In genomic region chr15:68586274-68586961, GRCh38 we compare ENCODE assay signal across 10 cellular contexts. TPM values are rescaled to one million over a fixed set of nuclear protein-coding genes. Genes with fewer than 3 reads are reported as not detected.
A peak's percentile ranks its signal among the peaks of the same experiment; 100 is the strongest.
DNase-seq lines count a peak whose midpoint lies in the region; ATAC-seq, FAIRE-seq and TF ChIP-seq lines count a peak whose summit lies in the region.
"Had no signal": no experiment of that assay in that cellular context is flagged by ENCODE, and none has a peak within 500 bp of the region (broad histone marks: within the 10 kb centered on the region; RNA-seq: fewer than 3 reads in every experiment).

No MANE protein-coding gene starts in this region.

- H4K20me1 ChIP-seq in GM23248 (ENCODE audit: insufficient read depth) = no peaks in the 10 kb centered on the region

- H3K9me3 Mint-ChIP-seq in activated naive CD8-positive, alpha-beta T cell treated with anti-CD3 and anti-CD28 coated beads, Interleukin-2, amount 10 ng/mL, durations not matched to agents 7 days and 5 days = no peaks in the 10 kb centered on the region
- H3K9me3 Mint-ChIP-seq: memory B cell had no signal

- H3K4me3 ChIP-seq in A549 (no peak overlapping the region), GM23248 (no peak overlapping the region), kidney epithelial cell (ENCODE audit: low read depth, low read length) (no peak overlapping the region)

- peaks cover 6% of the 10 kb centered on the region for H3K4me1 Mint-ChIP-seq in activated naive CD8-positive, alpha-beta T cell treated with anti-CD3 and anti-CD28 coated beads, Interleukin-2, amount 10 ng/mL, durations not matched to agents 7 days and 5 days

- no peaks in the 10 kb centered on the region for H3K9me3 ChIP-seq in A549
- no peaks in the 10 kb centered on the region for H3K9me3 ChIP-seq in GM23248 (ENCODE audit: low read depth)

- 40% methylated on average over 8 of the region's 8 CpGs for WGBS in A549 (ENCODE audit: missing lambda C conversion rate)
- WGBS in GM23248 (ENCODE audit: low coverage in 1 of 2, low lambda C conversion rate in 2 of 2, missing lambda C conversion rate in 2 of 2), 2 experiments = 35 to 40% methylated on average over 8 of the region's 8 CpGs

- ATAC-seq in A549 (peak; percentile 78 to 87), GM19324 (IDR thresholded peaks at IDR 0.05; ENCODE audit: low FRiP score, unreplicated experiment) (no peak)
- no peak for ATAC-seq in activated naive CD8-positive, alpha-beta T cell treated with anti-CD3 and anti-CD28 coated beads, Interleukin-2, amount 10 ng/mL, durations not matched to agents 7 days and 5 days (ENCODE audit: low read depth)

- H3K27ac Mint-ChIP-seq in activated naive CD8-positive, alpha-beta T cell treated with anti-CD3 and anti-CD28 coated beads, Interleukin-2, amount 10 ng/mL, durations not matched to agents 7 days and 5 days = peak overlapping the region; percentile 11
- H3K27ac Mint-ChIP-seq: memory B cell had no signal

- TF ChIP-seq RAD21 in A549 (conservative IDR thresholded peaks at IDR 0.05 in 1 of 2, IDR thresholded peaks at IDR 0.05 in 1 of 2) = no peak

- CTCF ChIA-PET in A549 (lab: Yijun Ruan, JAX) = interaction anchor here (0.6 to 3.4 kb wide), 7 partner anchors 11 to 88 kb away, joined by 3 to 21 read pairs (median 3); no protein-coding TSS in a partner anchor

- H3K27ac ChIP-seq in A549 = peak overlapping the region; percentile 38 to 72; a peak in 5 of 6 replicates
- H3K27ac ChIP-seq in GM23248 = peak overlapping the region; percentile 64

- H3K4me2 ChIP-seq in A549 (peak overlapping the region; percentile 38), GM23248 (ENCODE audit: unreplicated experiment) (peak overlapping the region; percentile 57)

- no peak for TF ChIP-seq EP300 in A549 (IDR thresholded peaks at IDR 0.05)

- H2AFZ ChIP-seq in GM23248 = no peak overlapping the region

- no peak for TF ChIP-seq POLR2A in A549 (IDR thresholded peaks at IDR 0.05; ENCODE audit: low read length)

- no peaks in the 10 kb centered on the region for H3K9me2 ChIP-seq in GM23248 (ENCODE audit: insufficient read depth)

- no peak overlapping the region for H3K4me3 Mint-ChIP-seq in activated naive CD8-positive, alpha-beta T cell treated with anti-CD3 and anti-CD28 coated beads, Interleukin-2, amount 10 ng/mL, durations not matched to agents 7 days and 5 days
- H3K4me3 Mint-ChIP-seq: memory B cell had no signal

- no peak for FAIRE-seq in A549 (lab: Jason Lieb, UNC)
- FAIRE-seq: colon had no signal

- H3K36me3 ChIP-seq in GM23248 (ENCODE audit: low read depth) (no peaks in the 10 kb centered on the region), kidney epithelial cell (ENCODE audit: control insufficient read depth, insufficient read depth, low read length) (no peaks in the 10 kb centered on the region)

- POLR2A ChIA-PET in A549 (lab: Yijun Ruan, JAX) = no interaction called here
- POLR2A ChIA-PET in activated naive CD8-positive, alpha-beta T cell treated with anti-CD3 and anti-CD28 coated beads, Interleukin-2, amount 10 ng/mL, durations not matched to agents 7 days and 5 days (lab: Charles Lee) = no interaction called here

- peak; percentile 68 to 80 for DNase-seq in A549 (ENCODE audit: low read depth in 1 of 2, low spot score in 1 of 2)
- peak; percentile 91 for DNase-seq in GM23248
- DNase-seq in activated naive CD8-positive, alpha-beta T cell treated with anti-CD3 and anti-CD28 coated beads, Interleukin-2, amount 10 ng/mL, durations not matched to agents 7 days and 5 days = no peak
- DNase-seq in kidney epithelial cell (ENCODE audit: low read depth) = peak; percentile 88
- no peak for DNase-seq in T-helper 9 cell
- DNase-seq in NCI-H524 treated with DMSO at 0.1 percent for 48 hours (lab: John Stamatoyannopoulos, UW) = no peak
- DNase-seq in DMS153 (lab: John Stamatoyannopoulos, UW) = no peak

- peaks cover 14% of the 10 kb centered on the region for H3K4me1 ChIP-seq in A549
- H3K4me1 ChIP-seq in GM23248 (ENCODE audit: insufficient read depth) = peaks cover 64% of the 10 kb centered on the region

- peaks cover 48% of the 10 kb centered on the region for H3F3A ChIP-seq in GM23248 (ENCODE audit: insufficient read depth)

- no peak overlapping the region for H3K9ac ChIP-seq in GM23248

- peaks cover 27% of the 10 kb centered on the region for H3K79me2 ChIP-seq in GM23248 (ENCODE audit: insufficient read depth)

- peaks cover 4% of the 10 kb centered on the region for H3K27me3 Mint-ChIP-seq in activated naive CD8-positive, alpha-beta T cell treated with anti-CD3 and anti-CD28 coated beads, Interleukin-2, amount 10 ng/mL, durations not matched to agents 7 days and 5 days

- H3K36me3 Mint-ChIP-seq in activated naive CD8-positive, alpha-beta T cell treated with anti-CD3 and anti-CD28 coated beads, Interleukin-2, amount 10 ng/mL, durations not matched to agents 7 days and 5 days = no peaks in the 10 kb centered on the region
- H3K36me3 Mint-ChIP-seq: memory B cell had no signal

- in situ Hi-C loops in GM23248 (cut with MboI) = no loop called here

- TF ChIP-seq CTCF in A549 (IDR thresholded peaks at IDR 0.05) (no peak), kidney epithelial cell (IDR thresholded peaks at IDR 0.05; ENCODE audit: insufficient read depth, low read length, poor library complexity, severe bottlenecking) (no peak)

- H3K27me3 ChIP-seq in GM23248 (replicated peaks; ENCODE audit: insufficient read depth) = no peaks in the 10 kb centered on the region
- no peaks in the 10 kb centered on the region for H3K27me3 ChIP-seq in kidney epithelial cell (ENCODE audit: control insufficient read depth, insufficient read depth, low read length)

TF ChIP-seq in A549, 52 proteins besides CTCF, POLR2A, EP300 and RAD21:
- TF ChIP-seq FOSL2 (IDR thresholded peaks at IDR 0.05) (peak; percentile 49; the same call in 1 of the 2 replicates), FOSL2 (CRISPR knock-in tag; IDR thresholded peaks at IDR 0.05) (peak; percentile 70), E2F6 (IDR thresholded peaks at IDR 0.05; ENCODE audit: borderline replicate concordance, low read depth) (no peak), CHD4 (IDR thresholded peaks at IDR 0.05; ENCODE audit: borderline replicate concordance) (no peak), ZFP36 (IDR thresholded peaks at IDR 0.05; ENCODE audit: borderline replicate concordance, partially characterized antibody) (peak; percentile 28), MAX (IDR thresholded peaks at IDR 0.05) (peak; percentile 23; the same call in 1 of the 2 replicates), JUN (IDR thresholded peaks at IDR 0.05) (0 out of 5 replicates have a peak, but pooled peaks of 1 of the 2 experiments have one; percentile 31), RNF2 (IDR thresholded peaks at IDR 0.05; ENCODE audit: borderline replicate concordance, low read depth) (no peak), SMC3 (IDR thresholded peaks at IDR 0.05) (no peak)
TF ChIP-seq in A549: peak in this region for 4.

RNA-seq across cellular contexts. Expression of gene CORO2B, which starts 7.6 kb away (rescaled TPM):
- polyA plus RNA-seq in A549 (2011; rRNA removed) (2.0 and 2.4 TPM in 2 replicates), A549 (2017; fragmentation: RNase III; extraction: RNeasy Plus Mini Kit Qiagen cat#74134 plus additional on column Dnase treatment) (1.8 to 2.4 TPM (median 2.3 TPM) in 3 replicates), GM23248 (2016; fragmentation: Nextera tagmentation; extraction: Ambion mirVana) (2.7 and 3.7 TPM in 2 replicates)
- polyA plus RNA-seq in A549 (2012; cell fraction: cytosol; rRNA removed) = 1.3 and 1.7 TPM in 2 replicates
- 1.5 and 1.8 TPM in 2 replicates for polyA plus RNA-seq in A549 (2012; cell fraction: nucleus; rRNA removed)
- polyA minus RNA-seq in A549 (2011; rRNA and poly(A)+ RNA removed) = 1.9 and 2.6 TPM in 2 replicates
- total RNA-seq in GM23248 (2014; rRNA removed; shearing (Covaris generic)) = 7.6 and 7.7 TPM in 2 replicates
- not detected for total RNA-seq in activated naive CD8-positive, alpha-beta T cell treated with anti-CD3 and anti-CD28 coated beads, Interleukin-2, amount 10 ng/mL, durations not matched to agents 7 days and 5 days
- total RNA-seq in kidney epithelial cell = 17.9 and 19.8 TPM in 2 replicates

Comparison
In these comparisons a context has a peak if more than half of its experiments do, and no peak if none do; other contexts are left out.
1. ATAC-seq: peak in A549 (2 of 2); none in activated naive CD8-positive, alpha-beta T cell treated with anti-CD3 and anti-CD28 coated beads, Interleukin-2, amount 10 ng/mL, durations not matched to agents 7 days and 5 days (single experiment) and GM19324 (single experiment).
2. DNase-seq: peak in A549 (2 of 2), GM23248 (single experiment) and kidney epithelial cell (single experiment); none in activated naive CD8-positive, alpha-beta T cell treated with anti-CD3 and anti-CD28 coated beads, Interleukin-2, amount 10 ng/mL, durations not matched to agents 7 days and 5 days (single experiment), T-helper 9 cell (single experiment), NCI-H524 treated with DMSO at 0.1 percent for 48 hours (single experiment) and DMS153 (single experiment).